Comparison of ENCODE assay signal across 1 cellular context in genomic region chr12:1795785-1796514, GRCh38.
TF ChIP-seq lines count a peak whose summit lies in the region.

No MANE protein-coding gene starts in this region.

TF ChIP-seq in HepG2, 621 proteins besides CTCF, POLR2A, EP300 and RAD21 (continued from another document and continues in another):
- TF ChIP-seq KIAA2018 (CRISPR knock-in tag; IDR thresholded peaks at IDR 0.05; ENCODE audit: borderline replicate concordance) = no peak
- TF ChIP-seq PAXIP1 (CRISPR knock-in tag; conservative IDR thresholded peaks at IDR 0.05) = peak; percentile 25; the same call in 1 of the 2 replicates
- TF ChIP-seq REL (CRISPR knock-in tag; conservative IDR thresholded peaks at IDR 0.05) = no peak
- no peak for TF ChIP-seq JARID2 (CRISPR knock-in tag; IDR thresholded peaks at IDR 0.05; ENCODE audit: insufficient replicate concordance)
- peak; percentile 73; the same call in 1 of the 2 replicates for TF ChIP-seq ZSCAN29 (CRISPR knock-in tag; conservative IDR thresholded peaks at IDR 0.05)
- peak; percentile 42; the same call in 1 of the 2 replicates for TF ChIP-seq CHD4 (IDR thresholded peaks at IDR 0.05; ENCODE audit: borderline replicate concordance, low read length)
- 0 out of 2 replicates have a peak, but pooled peaks have one; percentile 81 for TF ChIP-seq FOXO4 (CRISPR knock-in tag; conservative IDR thresholded peaks at IDR 0.05)
- TF ChIP-seq RFX1 (IDR thresholded peaks at IDR 0.05) = no peak
- no peak for TF ChIP-seq FLYWCH1 (CRISPR knock-in tag; IDR thresholded peaks at IDR 0.05)
- 0 out of 2 replicates have a peak, but pooled peaks have one; percentile 5 for TF ChIP-seq ZNF275 (CRISPR knock-in tag; IDR thresholded peaks at IDR 0.05; ENCODE audit: borderline replicate concordance)
- peak; percentile 25; the same call in 1 of the 2 replicates for TF ChIP-seq ZNF790 (CRISPR knock-in tag; IDR thresholded peaks at IDR 0.05; ENCODE audit: borderline replicate concordance)
- TF ChIP-seq SP140L (CRISPR knock-in tag; IDR thresholded peaks at IDR 0.05; ENCODE audit: borderline replicate concordance) = no peak
- no peak for TF ChIP-seq IRF1 (CRISPR knock-in tag; IDR thresholded peaks at IDR 0.05; ENCODE audit: low read depth)
- peak; percentile 88 for TF ChIP-seq ZNF143 (CRISPR knock-in tag; IDR thresholded peaks at IDR 0.05)
- peak; percentile 90 for TF ChIP-seq POGK (CRISPR knock-in tag; conservative IDR thresholded peaks at IDR 0.05)
- peak; percentile 54; the same call in 1 of the 2 replicates for TF ChIP-seq SMC3 (IDR thresholded peaks at IDR 0.05; ENCODE audit: low read length)
- TF ChIP-seq ZNF607 (CRISPR knock-in tag; IDR thresholded peaks at IDR 0.05; ENCODE audit: borderline replicate concordance) = peak; percentile 74; the same call in 1 of the 2 replicates
- TF ChIP-seq ELF1 (CRISPR knock-in tag; IDR thresholded peaks at IDR 0.05) = no peak
- TF ChIP-seq CEBPZ (IDR thresholded peaks at IDR 0.05; ENCODE audit: low read length) = no peak
- peak; percentile 80; the same call in 1 of the 2 replicates for TF ChIP-seq ZNF34 (CRISPR knock-in tag; IDR thresholded peaks at IDR 0.05; ENCODE audit: borderline replicate concordance)
- TF ChIP-seq PHB2 (IDR thresholded peaks at IDR 0.05; ENCODE audit: partially characterized antibody) = no peak
- TF ChIP-seq SSRP1 (CRISPR knock-in tag; IDR thresholded peaks at IDR 0.05) = no peak
- peak; percentile 81; the same call in 1 of the 2 replicates for TF ChIP-seq TMF1 (CRISPR knock-in tag; IDR thresholded peaks at IDR 0.05; ENCODE audit: low read depth)
- 0 out of 2 replicates have a peak, but pooled peaks have one; percentile 47 for TF ChIP-seq TOPORS (CRISPR knock-in tag; IDR thresholded peaks at IDR 0.05)
- no peak for TF ChIP-seq CENPX (CRISPR knock-in tag; IDR thresholded peaks at IDR 0.05)
- no peak for TF ChIP-seq GATAD1 (CRISPR knock-in tag; IDR thresholded peaks at IDR 0.05)
- TF ChIP-seq ZNF704 (CRISPR knock-in tag; IDR thresholded peaks at IDR 0.05; ENCODE audit: borderline replicate concordance) = peak; percentile 33; the same call in 1 of the 2 replicates
- peak; percentile 69 for TF ChIP-seq TFDP2 (CRISPR knock-in tag; IDR thresholded peaks at IDR 0.05)
- TF ChIP-seq ZNF629 (CRISPR knock-in tag; conservative IDR thresholded peaks at IDR 0.05) = peak; percentile 98
- 0 out of 2 replicates have a peak, but pooled peaks have one; percentile 7 for TF ChIP-seq THAP7 (CRISPR knock-in tag; IDR thresholded peaks at IDR 0.05)
